Comparison of ENCODE assay signal across 8 cellular contexts in the genomic region with DNA sequence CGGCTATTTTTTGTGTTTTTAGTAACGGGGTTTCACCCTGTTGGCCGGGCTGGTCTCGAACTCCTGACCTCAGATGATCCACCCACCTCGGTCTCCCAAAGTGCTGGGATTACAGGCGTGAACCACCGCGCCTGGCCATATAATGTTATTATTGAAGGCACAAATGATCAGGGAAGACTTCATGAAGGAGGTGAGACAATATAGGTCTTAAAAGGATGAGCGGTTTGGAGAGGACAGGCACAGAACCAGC. TPM values are rescaled to one million over a fixed set of nuclear protein-coding genes. Genes with fewer than 3 reads are reported as not detected.
DNase-seq lines count a peak whose midpoint lies in the region; ATAC-seq and TF ChIP-seq lines count a peak whose summit lies in the region.
"Not testable (repeated sequence)": the region's sequence is repeated elsewhere in the genome, so short reads cannot be mapped to it uniquely, and the experiment has no call there.

No MANE protein-coding gene starts in this region.

- peaks cover 18% of the 10 kb centered on the region; the same call in 1 of the 2 replicates for H4K20me1 ChIP-seq in OCI-LY3 (ENCODE audit: insufficient read depth, low read length)

- in situ Hi-C loops in brain microvascular endothelial cell (cut with HindIII; ENCODE audit: low pct_ligation_motif_present, low sequenced_read_pairs) = not testable (repeated sequence)

- not testable (repeated sequence) for H3K27ac ChIP-seq in ACC112 (ENCODE audit: low read depth, low read length); OCI-LY3 (ENCODE audit: low read length); brain microvascular endothelial cell

- TF ChIP-seq CTCF in OCI-LY3 (IDR thresholded peaks at IDR 0.05; ENCODE audit: low read depth, low read length); brain microvascular endothelial cell (IDR thresholded peaks at IDR 0.05; ENCODE audit: low read depth, low read length, missing control alignments): not testable (repeated sequence)

- not testable (repeated sequence) for H3K9me3 Mint-ChIP-seq in activated CD8-positive, alpha-beta memory T cell treated with anti-CD3 and anti-CD28 coated beads, Interleukin-2, amount 10 ng/mL, durations not matched to agents 7 days and 5 days (ENCODE audit: low read depth); naive B cell

- not testable (repeated sequence) for H3K27me3 ChIP-seq in ACC112 (ENCODE audit: insufficient read depth, low read length); OCI-LY3 (ENCODE audit: low read depth, low read length); brain microvascular endothelial cell (replicated peaks)

- peaks cover 17% of the 10 kb centered on the region for H3K36me3 Mint-ChIP-seq in activated CD8-positive, alpha-beta memory T cell treated with anti-CD3 and anti-CD28 coated beads, Interleukin-2, amount 10 ng/mL, durations not matched to agents 7 days and 5 days
- H3K36me3 Mint-ChIP-seq in naive B cell = peaks cover 5 to 16% of the 10 kb centered on the region in 2 donors

- peak overlapping the region; percentile 52; the same call in 1 of the 2 replicates for H3K9ac ChIP-seq in OCI-LY3 (ENCODE audit: low read length)

- H3K4me3 Mint-ChIP-seq in activated CD8-positive, alpha-beta memory T cell treated with anti-CD3 and anti-CD28 coated beads, Interleukin-2, amount 10 ng/mL, durations not matched to agents 7 days and 5 days = peak overlapping the region; percentile 93
- peak overlapping the region; percentile 89 to 100 (median 100) for H3K4me3 Mint-ChIP-seq in naive B cell

- H3K9me3 ChIP-seq in OCI-LY3 (ENCODE audit: insufficient read depth, low read length) = not testable (repeated sequence)

- H3K4me2 ChIP-seq in OCI-LY3 (ENCODE audit: low read length) = peak overlapping the region; percentile 72

- H2AFZ ChIP-seq in ACC112 (ENCODE audit: low read length, unreplicated experiment) (peak overlapping the region; percentile 44), OCI-LY3 (ENCODE audit: low read depth, low read length) (peak overlapping the region; percentile 93; the same call in 1 of the 2 replicates)

- H3K36me3 ChIP-seq in ACC112 (ENCODE audit: insufficient read depth, low read length); brain microvascular endothelial cell (replicated peaks): not testable (repeated sequence)
- H3K36me3 ChIP-seq in OCI-LY3 (replicated peaks; ENCODE audit: low read depth, low read length) = peaks cover 17% of the 10 kb centered on the region

- intact Hi-C loops in Right ventricle myocardium inferior (cut with DNase I) = loop anchor here (1.0 to 2.0 kb wide), 2 partner anchors 54 to 105 kb away; no protein-coding TSS in a partner anchor

- CTCF ChIA-PET in activated CD8-positive, alpha-beta memory T cell treated with anti-CD3 and anti-CD28 coated beads, Interleukin-2, amount 10 ng/mL, durations not matched to agents 7 days and 5 days (lab: Charles Lee) = interaction anchor here (0.6 to 3.7 kb wide), 26 partner anchors 9 to 1970 kb away, joined by 3 to 28 read pairs (median 4); partner anchors contain the start of gene PAIP2B

- peak overlapping the region; percentile 73 for H3K27ac Mint-ChIP-seq in activated CD8-positive, alpha-beta memory T cell treated with anti-CD3 and anti-CD28 coated beads, Interleukin-2, amount 10 ng/mL, durations not matched to agents 7 days and 5 days
- H3K27ac Mint-ChIP-seq in naive B cell = peak overlapping the region in 4 of 6 donors; percentile 98 to 100 (median 99)

- not testable (repeated sequence) for H3K4me1 ChIP-seq in ACC112 (ENCODE audit: control insufficient read depth, insufficient read depth, low read length, unreplicated experiment)
- H3K4me1 ChIP-seq in OCI-LY3 (ENCODE audit: low read length) = peaks cover 16% of the 10 kb centered on the region

- H3K79me2 ChIP-seq in ACC112 (ENCODE audit: control insufficient read depth, insufficient read depth, low read length, unreplicated experiment) = peaks cover 44% of the 10 kb centered on the region
- peaks cover 47% of the 10 kb centered on the region for H3K79me2 ChIP-seq in OCI-LY3 (ENCODE audit: low read length)

- DNase-seq in activated CD8-positive, alpha-beta memory T cell treated with anti-CD3 and anti-CD28 coated beads, Interleukin-2, amount 10 ng/mL, durations not matched to agents 7 days and 5 days = peak; percentile 43
- not testable (repeated sequence) for DNase-seq in brain microvascular endothelial cell, naive B cell
- DNase-seq in Right ventricle myocardium inferior (ENCODE audit: missing footprints) = peak; percentile 74
- peak; percentile 24 for DNase-seq in stimulated activated CD4-positive, alpha-beta T cell treated with anti-CD3 and anti-CD28 coated beads, Interleukin-12 subunit alpha, Interleukin-12 subunit beta, amount 100 ng/mL, for 4 hours

- ATAC-seq in GM21529 (IDR thresholded peaks at IDR 0.05; ENCODE audit: unreplicated experiment) = peak; percentile 2
- not testable (repeated sequence) for ATAC-seq in activated CD8-positive, alpha-beta memory T cell treated with anti-CD3 and anti-CD28 coated beads, Interleukin-2, amount 10 ng/mL, durations not matched to agents 7 days and 5 days; Right ventricle myocardium inferior; naive B cell (ENCODE audit: low read depth in 2 of 2)

- H3K4me3 ChIP-seq in ACC112 (ENCODE audit: low read depth, low read length) = peak overlapping the region; percentile 68
- H3K4me3 ChIP-seq in OCI-LY3 (ENCODE audit: low read length) = peak overlapping the region; percentile 94
- H3K4me3 ChIP-seq in brain microvascular endothelial cell (ENCODE audit: low read depth, low read length) = peak overlapping the region; percentile 32

- H3K27me3 Mint-ChIP-seq in activated CD8-positive, alpha-beta memory T cell treated with anti-CD3 and anti-CD28 coated beads, Interleukin-2, amount 10 ng/mL, durations not matched to agents 7 days and 5 days = peaks cover 10% of the 10 kb centered on the region
- not testable (repeated sequence) for H3K27me3 Mint-ChIP-seq in naive B cell

- H3K4me1 Mint-ChIP-seq in activated CD8-positive, alpha-beta memory T cell treated with anti-CD3 and anti-CD28 coated beads, Interleukin-2, amount 10 ng/mL, durations not matched to agents 7 days and 5 days = peaks cover 22% of the 10 kb centered on the region
- H3K4me1 Mint-ChIP-seq in naive B cell = peaks cover 18 to 42% (median 36%) of the 10 kb centered on the region in 3 donors

RNA-seq across cellular contexts. Expression of gene ZNF638, which starts 0.3 kb away (rescaled TPM):
- total RNA-seq in activated CD8-positive, alpha-beta memory T cell treated with anti-CD3 and anti-CD28 coated beads, Interleukin-2, amount 10 ng/mL, durations not matched to agents 7 days and 5 days = 100 to 1,000 TPM in 1 of 2 experiments, 10 to 100 TPM in 1; 88.0 to 105 TPM
- 91.9 TPM for total RNA-seq in Right ventricle myocardium inferior
- 10 to 100 TPM; 34.9 to 80.2 (median 50.9) TPM for polyA plus RNA-seq in naive B cell (ENCODE audit: low read depth in 6 of 6)

Comparison
In these comparisons a context has a peak if more than half of its experiments do, and no peak if none do; other contexts are left out.
1. H3K4me3 ChIP-seq: peak in every context shown above with its lines; median percentile 94 in OCI-LY3; 68 in ACC112; 32 in brain microvascular endothelial cell.